Comparison of ENCODE assay signal across 18 cellular contexts in genomic region chr2:85440736-85441135, GRCh38. TPM values are rescaled to one million over a fixed set of nuclear protein-coding genes. Genes with fewer than 3 reads are reported as not detected.
DNase-seq lines count a peak whose midpoint lies in the region; ATAC-seq and TF ChIP-seq lines count a peak whose summit lies in the region.
"Had no signal": no experiment of that assay in that cellular context is flagged by ENCODE, and none has a peak within 500 bp of the region (broad histone marks: within the 10 kb centered on the region; RNA-seq: fewer than 3 reads in every experiment).

No MANE protein-coding gene starts in this region.

- POLR2A ChIA-PET in Panc1 (lab: Charles Lee): no interaction called here

- no peak for DNase-seq in activated naive CD4-positive, alpha-beta T cell treated with anti-CD3 and anti-CD28 coated beads for 36 hours
- DNase-seq in activated naive CD4-positive, alpha-beta T cell treated with anti-CD3 and anti-CD28 coated beads, Interleukin-2, amount 50 U/mL, for 72 hours (ENCODE audit: low spot score in 2 of 2): no peak
- no peak for DNase-seq in CD4-positive, CD25-positive, alpha-beta regulatory T cell
- DNase-seq in Panc1 (ENCODE audit: low read depth, low spot score): no peak
- no peak for DNase-seq in foreskin keratinocyte
- DNase-seq in A172 (ENCODE audit: low spot score): no peak
- DNase-seq: AML-193; CD8-positive, alpha-beta T cell; COR-L47; DMS153; DMS79 treated with DMSO at 0.1 percent for 48 hours; EL; HCEC 1CT; HFFc6 had no signal

- H3K4me1 Mint-ChIP-seq in activated naive CD4-positive, alpha-beta T cell treated with anti-CD3 and anti-CD28 coated beads for 36 hours (ENCODE audit: low read depth): peaks cover 26% of the 10 kb centered on the region
- peaks cover 5 to 45% (median 23%) of the 10 kb centered on the region in 4 donors for H3K4me1 Mint-ChIP-seq in CD4-positive, CD25-positive, alpha-beta regulatory T cell

- peak overlapping the region; percentile 8 for H3K27ac Mint-ChIP-seq in activated naive CD4-positive, alpha-beta T cell treated with anti-CD3 and anti-CD28 coated beads for 36 hours
- H3K27ac Mint-ChIP-seq in activated naive CD4-positive, alpha-beta T cell treated with anti-CD3 and anti-CD28 coated beads, Interleukin-2, amount 50 U/mL, for 72 hours: peak overlapping the region in 1 of 2 donors; percentile 93
- H3K27ac Mint-ChIP-seq in CD4-positive, CD25-positive, alpha-beta regulatory T cell: peak overlapping the region in 2 of 3 donors; percentile 23 to 92
- H3K27ac Mint-ChIP-seq: HFFc6 had no signal

- no peaks in the 10 kb centered on the region for H3K27me3 ChIP-seq in CD4-positive, CD25-positive, alpha-beta regulatory T cell (ENCODE audit: control insufficient read depth, insufficient read depth, low read length)
- H3K27me3 ChIP-seq in Panc1 (ENCODE audit: control insufficient read depth, insufficient read depth, low read length) (no peaks in the 10 kb centered on the region), foreskin keratinocyte (no peaks in the 10 kb centered on the region)
- H3K27me3 ChIP-seq: BLaER1 had no signal

- no peaks in the 10 kb centered on the region for H3K36me3 Mint-ChIP-seq in activated naive CD4-positive, alpha-beta T cell treated with anti-CD3 and anti-CD28 coated beads for 36 hours (ENCODE audit: low read depth)
- H3K36me3 Mint-ChIP-seq in activated naive CD4-positive, alpha-beta T cell treated with anti-CD3 and anti-CD28 coated beads, Interleukin-2, amount 50 U/mL, for 72 hours: no peaks in the 10 kb centered on the region
- no peaks in the 10 kb centered on the region for H3K36me3 Mint-ChIP-seq in CD4-positive, CD25-positive, alpha-beta regulatory T cell
- H3K36me3 Mint-ChIP-seq: CD8-positive, alpha-beta T cell had no signal

- no peaks in the 10 kb centered on the region for H3K9me3 ChIP-seq in CD4-positive, CD25-positive, alpha-beta regulatory T cell (ENCODE audit: control insufficient read depth in 2 of 2, low read length in 2 of 2)
- no peaks in the 10 kb centered on the region for H3K9me3 ChIP-seq in Panc1 (ENCODE audit: control insufficient read depth, insufficient read depth, low read depth, low read length)
- H3K9me3 ChIP-seq: BLaER1 had no signal

- H3K4me3 Mint-ChIP-seq in activated naive CD4-positive, alpha-beta T cell treated with anti-CD3 and anti-CD28 coated beads for 36 hours: no peak overlapping the region
- peak overlapping the region in 1 of 4 donors; percentile 87 for H3K4me3 Mint-ChIP-seq in CD4-positive, CD25-positive, alpha-beta regulatory T cell
- H3K4me3 Mint-ChIP-seq: HFFc6 had no signal

- intact Hi-C loops in activated naive CD4-positive, alpha-beta T cell treated with anti-CD3 and anti-CD28 coated beads for 36 hours (cut with micrococcal nuclease): no loop called here
- intact Hi-C loops in Panc1 (cut with micrococcal nuclease; ENCODE audit: unreplicated experiment): no loop called here

- CTCF ChIA-PET in activated naive CD4-positive, alpha-beta T cell treated with anti-CD3 and anti-CD28 coated beads for 36 hours (lab: Charles Lee): interaction anchor here (0.6 to 1.9 kb wide), 3 partner anchors 21 to 98 kb away, joined by 3 to 7 read pairs (median 5); partner anchors contain the start of gene MAT2A
- CTCF ChIA-PET in Panc1 (lab: Charles Lee): no interaction called here

- no TSS peak for BruUV-seq in Panc1 (replicated peaks; lab: Mats Ljungman, UMichigan)

- H3K36me3 ChIP-seq in CD4-positive, CD25-positive, alpha-beta regulatory T cell (ENCODE audit: control insufficient read depth, insufficient read depth, low read length): no peaks in the 10 kb centered on the region
- H3K36me3 ChIP-seq in Panc1 (ENCODE audit: control insufficient read depth, insufficient read depth, low read length): no peaks in the 10 kb centered on the region
- H3K36me3 ChIP-seq: BLaER1 had no signal

- no peak overlapping the region for H3K4me3 ChIP-seq in CD4-positive, CD25-positive, alpha-beta regulatory T cell (ENCODE audit: low read depth, low read length)
- H3K4me3 ChIP-seq in Panc1 (ENCODE audit: low read depth in 2 of 2, low read length in 2 of 2): no peak overlapping the region
- H3K4me3 ChIP-seq: BLaER1 had no signal

- H3K27me3 Mint-ChIP-seq in activated naive CD4-positive, alpha-beta T cell treated with anti-CD3 and anti-CD28 coated beads for 36 hours (ENCODE audit: low read depth): no peaks in the 10 kb centered on the region
- peaks cover 4% of the 10 kb centered on the region for H3K27me3 Mint-ChIP-seq in CD4-positive, CD25-positive, alpha-beta regulatory T cell

- H3K9me3 Mint-ChIP-seq in activated naive CD4-positive, alpha-beta T cell treated with anti-CD3 and anti-CD28 coated beads for 36 hours: no peaks in the 10 kb centered on the region
- no peaks in the 10 kb centered on the region for H3K9me3 Mint-ChIP-seq in activated naive CD4-positive, alpha-beta T cell treated with anti-CD3 and anti-CD28 coated beads, Interleukin-2, amount 50 U/mL, for 72 hours
- H3K9me3 Mint-ChIP-seq in CD4-positive, CD25-positive, alpha-beta regulatory T cell: peaks cover 0 to 2% (median 0%) of the 10 kb centered on the region in 7 donors
- H3K9me3 Mint-ChIP-seq: CD8-positive, alpha-beta T cell; HFFc6 had no signal

- TF ChIP-seq CTCF in Panc1 (IDR thresholded peaks at IDR 0.05) (no peak), foreskin keratinocyte (conservative IDR thresholded peaks at IDR 0.05) (no peak)

- H3K4me1 ChIP-seq in CD4-positive, CD25-positive, alpha-beta regulatory T cell (ENCODE audit: control insufficient read depth, insufficient read depth, low read length, poor library complexity, severe bottlenecking): peaks cover 33% of the 10 kb centered on the region
- H3K4me1 ChIP-seq in Panc1 (ENCODE audit: control insufficient read depth, insufficient read depth, low read length): peaks cover 48% of the 10 kb centered on the region
- peaks cover 3% of the 10 kb centered on the region for H3K4me1 ChIP-seq in foreskin keratinocyte

- ATAC-seq in activated naive CD4-positive, alpha-beta T cell treated with anti-CD3 and anti-CD28 coated beads, Interleukin-2, amount 50 U/mL, for 72 hours: no peak
- no peak for ATAC-seq in CD4-positive, CD25-positive, alpha-beta regulatory T cell (ENCODE audit: low read depth in 2 of 2)
- ATAC-seq in Panc1 (no peak), foreskin keratinocyte (peak; percentile 39), GM21423 (IDR thresholded peaks at IDR 0.05; ENCODE audit: unreplicated experiment) (no peak), GM21390 (IDR thresholded peaks at IDR 0.05; ENCODE audit: unreplicated experiment) (no peak)
- ATAC-seq: CD8-positive, alpha-beta T cell had no signal

- in situ Hi-C loops in Panc1 (cut with HindIII; ENCODE audit: low pct_unique_long_range_greater_than_20kb, low sequenced_read_pairs): no loop called here

- H3K27ac ChIP-seq in CD4-positive, CD25-positive, alpha-beta regulatory T cell (ENCODE audit: insufficient read depth, low read length, poor library complexity, severe bottlenecking): no peak overlapping the region
- H3K27ac ChIP-seq in Panc1 (ENCODE audit: low read length): 0 out of 2 replicates have a peak overlapping the region, but pooled peaks have one; percentile 5
- no peak overlapping the region for H3K27ac ChIP-seq in foreskin keratinocyte
- H3K27ac ChIP-seq: BLaER1 had no signal

RNA-seq across cellular contexts. Expression of gene SH2D6, which starts 22.2 kb away (rescaled TPM):
- under 1 TPM; 0.40 to 0.88 TPM for total RNA-seq in activated naive CD4-positive, alpha-beta T cell treated with anti-CD3 and anti-CD28 coated beads for 36 hours
- total RNA-seq in activated naive CD4-positive, alpha-beta T cell treated with anti-CD3 and anti-CD28 coated beads, Interleukin-2, amount 50 U/mL, for 72 hours: 1 to 10 TPM in 1 of 2 donors, under 1 TPM in 1; 0.55 to 2.5 TPM
- 0.25 TPM for total RNA-seq in CD4-positive, CD25-positive, alpha-beta regulatory T cell
- polyA plus RNA-seq in CD4-positive, CD25-positive, alpha-beta regulatory T cell: not detected
- total RNA-seq in Panc1 (2021; ENCODE audit: unreplicated experiment) (3.3 TPM), foreskin keratinocyte (0.25 TPM in 1 of 2 replicates, not detected in the other)
- 3.3 TPM for polyA plus RNA-seq in Panc1 (2012; ENCODE audit: insufficient read length)
- polyA plus RNA-seq in foreskin keratinocyte: 0.11 and 0.13 TPM in 2 replicates
- total RNA-seq in A172 (2014; rRNA removed; shearing (Covaris generic)): 0.22 and 1.0 TPM in 2 replicates
- total RNA-seq: H4 had no signal

RNA-seq across cellular contexts. Expression of gene CAPG, which starts 30.6 kb away (rescaled TPM):
- 10 to 100 TPM; 10.2 to 10.7 TPM for total RNA-seq in activated naive CD4-positive, alpha-beta T cell treated with anti-CD3 and anti-CD28 coated beads for 36 hours
- 10 to 100 TPM; 38.0 to 39.8 TPM for total RNA-seq in activated naive CD4-positive, alpha-beta T cell treated with anti-CD3 and anti-CD28 coated beads, Interleukin-2, amount 50 U/mL, for 72 hours
- total RNA-seq in CD4-positive, CD25-positive, alpha-beta regulatory T cell: 44.5 TPM
- polyA plus RNA-seq in CD4-positive, CD25-positive, alpha-beta regulatory T cell: 10 to 100 TPM; 19.9 to 74.7 (median 44.6) TPM
- total RNA-seq in Panc1 (2021; ENCODE audit: unreplicated experiment): 202 TPM
- polyA plus RNA-seq in Panc1 (2012; ENCODE audit: insufficient read length): 510 TPM
- total RNA-seq in foreskin keratinocyte: 219 and 303 TPM in 2 replicates
- 267 and 379 TPM in 2 replicates for polyA plus RNA-seq in foreskin keratinocyte
- 659 and 712 TPM in 2 replicates for total RNA-seq in A172 (2014; rRNA removed; shearing (Covaris generic))
